6 cellular contexts compared by ENCODE assay signal in the genomic region with DNA sequence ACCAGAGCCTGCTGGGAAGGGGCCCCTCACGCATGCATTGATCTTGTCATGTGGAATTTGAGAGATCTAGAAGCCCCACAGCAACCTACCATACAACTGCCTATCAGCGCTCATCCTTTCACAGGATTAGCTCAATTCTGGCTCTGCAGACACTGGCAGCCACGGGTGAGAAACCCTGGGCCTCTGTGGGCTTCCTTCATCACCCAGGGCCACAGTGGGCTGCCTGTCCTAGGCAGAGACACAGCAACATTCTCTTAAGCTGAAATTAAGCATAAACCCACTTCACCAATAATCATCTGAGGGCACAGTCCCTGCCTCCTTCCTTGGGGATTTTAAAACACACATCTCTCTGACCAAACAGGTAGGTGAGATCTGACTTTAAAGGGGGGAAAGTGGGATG. TPM values are rescaled to one million over a fixed set of nuclear protein-coding genes. Genes with fewer than 3 reads are reported as not detected.
"Had no signal": no experiment of that assay in that cellular context is flagged by ENCODE, and none has a peak within 500 bp of the region (broad histone marks: within the 10 kb centered on the region; RNA-seq: fewer than 3 reads in every experiment).

No MANE protein-coding gene starts in this region.

- H3K4me3 Mint-ChIP-seq: IgD-negative memory B cell had no signal

- H3K27ac Mint-ChIP-seq: IgD-negative memory B cell had no signal

- DNase-seq: IMR-90 had no signal

- H3K36me3 Mint-ChIP-seq: IgD-negative memory B cell had no signal

- ATAC-seq: HepG2, K562 had no signal

- H3K27ac ChIP-seq: HL-60 had no signal

- H3K4me3 ChIP-seq: K562 had no signal

- H3K9me3 Mint-ChIP-seq: IgD-negative memory B cell had no signal

RNA-seq across cellular contexts. Expression of a gene that starts 3.3 kb away (rescaled TPM):
- total RNA-seq: HepG2, HT1080, IMR-90 had no signal

RNA-seq across cellular contexts. Expression of a gene that starts 18.2 kb away (rescaled TPM):
- total RNA-seq: HepG2, HT1080, IMR-90 had no signal
